In genomic region chr22:50532353-50532700, GRCh38 we compare ENCODE assay signal across 1 cellular context.
TF ChIP-seq lines count a peak whose summit lies in the region.

No MANE protein-coding gene starts in this region.

TF ChIP-seq in GM12878, 131 proteins besides CTCF, POLR2A, EP300 and RAD21:
- 0 out of 2 replicates have a peak, but pooled peaks have one; percentile 10 for TF ChIP-seq CHD2 (IDR thresholded peaks at IDR 0.05; ENCODE audit: borderline replicate concordance, low read depth, low read length)
- TF ChIP-seq NKRF (conservative IDR thresholded peaks at IDR 0.05): no peak
- peak; percentile 56 for TF ChIP-seq SMAD1 (IDR thresholded peaks at IDR 0.05; ENCODE audit: low read depth, partially characterized antibody)
- no peak for TF ChIP-seq YY1 (IDR thresholded peaks at IDR 0.05; ENCODE audit: low read depth, low read length)
- peak; percentile 14; the same call in 1 of the 2 replicates for TF ChIP-seq POLR2AphosphoS5 (IDR thresholded peaks at IDR 0.05; ENCODE audit: low read length)
- TF ChIP-seq MLLT1 (IDR thresholded peaks at IDR 0.05): peak; percentile 9; the same call in 1 of the 2 replicates
- TF ChIP-seq IKZF2 (IDR thresholded peaks at IDR 0.05): peak in 1 of 2 experiments; percentile 48; a peak in 3 of 4 replicates
- TF ChIP-seq STAT3 (IDR thresholded peaks at IDR 0.05; ENCODE audit: low read depth, low read length): no peak
- peak; percentile 17; the same call in 1 of the 3 replicates for TF ChIP-seq POU2F2 (IDR thresholded peaks at IDR 0.05; ENCODE audit: borderline replicate concordance, low read depth, low read length)
- peak in 1 of 2 experiments; percentile 40; a peak in 1 of 3 replicates for TF ChIP-seq EGR1 (IDR thresholded peaks at IDR 0.05; ENCODE audit: borderline replicate concordance in 1 of 2, low read depth in 2 of 2, low read length in 2 of 2)
- TF ChIP-seq EED (IDR thresholded peaks at IDR 0.05; ENCODE audit: low read depth): peak; percentile 9; the same call in 1 of the 2 replicates
